Comparison of ENCODE assay signal across 7 cellular contexts in the genomic region with DNA sequence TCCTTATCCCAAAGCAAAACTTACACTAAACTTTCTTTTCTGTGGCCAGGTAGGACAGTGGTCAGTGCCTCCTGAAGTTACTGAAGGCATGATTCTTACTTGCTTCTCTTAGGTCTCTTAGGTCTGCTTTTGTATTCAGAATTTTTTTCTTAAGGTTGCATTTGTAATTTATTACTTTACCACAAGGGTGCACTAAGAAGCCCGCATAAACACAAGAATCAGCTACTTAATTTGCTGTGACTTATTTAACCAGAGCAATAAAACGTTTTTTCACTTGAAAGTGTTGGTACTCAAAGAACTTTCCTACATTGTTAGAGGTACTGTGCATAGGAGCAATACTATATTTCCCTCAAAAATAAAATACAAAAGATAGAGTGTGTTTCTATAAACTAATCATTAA.
A peak's percentile ranks its signal among the peaks of the same experiment; 100 is the strongest.
DNase-seq lines count a peak whose midpoint lies in the region; ATAC-seq and TF ChIP-seq lines count a peak whose summit lies in the region.

No MANE protein-coding gene starts in this region.

- H3K9me3 Mint-ChIP-seq in stimulated activated naive CD8-positive, alpha-beta T cell treated with anti-CD3 and anti-CD28 coated beads, Interleukin-15, amount 100 ng/mL, for 72 hours = no peaks in the 10 kb centered on the region

- peak; percentile 3 for DNase-seq in MV-4-11 (lab: John Stamatoyannopoulos, UW)
- DNase-seq in dermis blood vessel endothelial cell = peak; percentile 63
- DNase-seq in psoas muscle = no peak
- no peak for DNase-seq in inferior parietal cortex (ENCODE audit: extremely low spot score)
- no peak for DNase-seq in stimulated activated naive CD8-positive, alpha-beta T cell treated with anti-CD3 and anti-CD28 coated beads, Interleukin-15, amount 100 ng/mL, for 72 hours

- WGBS in psoas muscle, 3 donors = 2 to 7% (median 6%) methylated on average over 2 of the region's 2 CpGs

- H3K4me1 Mint-ChIP-seq in stimulated activated naive CD8-positive, alpha-beta T cell treated with anti-CD3 and anti-CD28 coated beads, Interleukin-15, amount 100 ng/mL, for 72 hours = no peaks in the 10 kb centered on the region

- peaks cover 30% of the 10 kb centered on the region for H3K27me3 Mint-ChIP-seq in stimulated activated naive CD8-positive, alpha-beta T cell treated with anti-CD3 and anti-CD28 coated beads, Interleukin-15, amount 100 ng/mL, for 72 hours

- H3K27me3 ChIP-seq in psoas muscle (ENCODE audit: insufficient read depth in 3 of 3, low read length in 2 of 3) = no peaks in the 10 kb centered on the region

- intact Hi-C loops in psoas muscle (cut with DNase I) = loop anchor here in 1 of 2 donors (2.0 kb wide), 1 partner anchor 445 kb away; no protein-coding TSS in a partner anchor

- no peak overlapping the region for H3K4me3 ChIP-seq in psoas muscle

- H3K4me3 Mint-ChIP-seq in stimulated activated naive CD8-positive, alpha-beta T cell treated with anti-CD3 and anti-CD28 coated beads, Interleukin-15, amount 100 ng/mL, for 72 hours = no peak overlapping the region

- H3K27ac Mint-ChIP-seq in stimulated activated naive CD8-positive, alpha-beta T cell treated with anti-CD3 and anti-CD28 coated beads, Interleukin-15, amount 100 ng/mL, for 72 hours = no peak overlapping the region

- no peaks in the 10 kb centered on the region for H3K4me1 ChIP-seq in psoas muscle

- H3K36me3 ChIP-seq in psoas muscle (ENCODE audit: insufficient read depth in 1 of 2, low read depth in 1 of 2) = no peaks in the 10 kb centered on the region

- no peak overlapping the region for H3K27ac ChIP-seq in psoas muscle

- peak; percentile 41; the same call in 1 of the 3 replicates for TF ChIP-seq CTCF in GM12872 (IDR thresholded peaks at IDR 0.05; ENCODE audit: insufficient read depth, low read depth, low read length)
- TF ChIP-seq CTCF in psoas muscle (IDR thresholded peaks at IDR 0.05) = peak; percentile 39

- no peaks in the 10 kb centered on the region for H3K9me3 ChIP-seq in psoas muscle

- ATAC-seq in psoas muscle = peak in 1 of 4 donors; percentile 35
- no peak for ATAC-seq in GM21528 (IDR thresholded peaks at IDR 0.05; ENCODE audit: low FRiP score, unreplicated experiment)
- ATAC-seq in stimulated activated naive CD8-positive, alpha-beta T cell treated with anti-CD3 and anti-CD28 coated beads, Interleukin-15, amount 100 ng/mL, for 72 hours = no peak

Comparison
In these comparisons a context has a peak if more than half of its experiments do, and no peak if none do; other contexts are left out.
1. DNase-seq: peak in MV-4-11 (single experiment) and dermis blood vessel endothelial cell (single experiment); none in psoas muscle (0 of 2), inferior parietal cortex (single experiment) and stimulated activated naive CD8-positive, alpha-beta T cell treated with anti-CD3 and anti-CD28 coated beads, Interleukin-15, amount 100 ng/mL, for 72 hours (0 of 2).